In the genomic region with DNA sequence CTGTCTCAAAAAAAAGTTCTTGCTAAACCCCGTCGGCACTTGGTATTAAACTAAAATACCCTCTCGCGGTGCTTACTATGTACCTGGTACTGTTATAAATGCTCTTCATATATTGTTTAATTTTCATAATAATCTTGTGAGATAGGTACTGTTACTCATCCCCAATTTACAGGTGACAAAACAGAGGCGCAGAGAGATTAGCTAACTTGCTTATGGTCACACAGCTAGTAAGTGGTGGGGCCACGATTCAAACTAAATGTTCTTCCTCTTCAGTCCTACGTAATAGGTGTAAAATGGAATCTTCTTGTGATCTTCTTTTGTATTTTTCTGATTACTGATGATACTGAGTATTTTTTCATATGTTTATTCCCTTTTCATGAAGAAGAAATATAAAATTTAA, we compare ENCODE assay signal across 1 cellular context.
TF ChIP-seq lines count a peak whose summit lies in the region.

No MANE protein-coding gene starts in this region.

TF ChIP-seq in GM12878, 131 proteins besides CTCF, POLR2A, EP300 and RAD21 (continued from another document):
- TF ChIP-seq, protein P1, sequence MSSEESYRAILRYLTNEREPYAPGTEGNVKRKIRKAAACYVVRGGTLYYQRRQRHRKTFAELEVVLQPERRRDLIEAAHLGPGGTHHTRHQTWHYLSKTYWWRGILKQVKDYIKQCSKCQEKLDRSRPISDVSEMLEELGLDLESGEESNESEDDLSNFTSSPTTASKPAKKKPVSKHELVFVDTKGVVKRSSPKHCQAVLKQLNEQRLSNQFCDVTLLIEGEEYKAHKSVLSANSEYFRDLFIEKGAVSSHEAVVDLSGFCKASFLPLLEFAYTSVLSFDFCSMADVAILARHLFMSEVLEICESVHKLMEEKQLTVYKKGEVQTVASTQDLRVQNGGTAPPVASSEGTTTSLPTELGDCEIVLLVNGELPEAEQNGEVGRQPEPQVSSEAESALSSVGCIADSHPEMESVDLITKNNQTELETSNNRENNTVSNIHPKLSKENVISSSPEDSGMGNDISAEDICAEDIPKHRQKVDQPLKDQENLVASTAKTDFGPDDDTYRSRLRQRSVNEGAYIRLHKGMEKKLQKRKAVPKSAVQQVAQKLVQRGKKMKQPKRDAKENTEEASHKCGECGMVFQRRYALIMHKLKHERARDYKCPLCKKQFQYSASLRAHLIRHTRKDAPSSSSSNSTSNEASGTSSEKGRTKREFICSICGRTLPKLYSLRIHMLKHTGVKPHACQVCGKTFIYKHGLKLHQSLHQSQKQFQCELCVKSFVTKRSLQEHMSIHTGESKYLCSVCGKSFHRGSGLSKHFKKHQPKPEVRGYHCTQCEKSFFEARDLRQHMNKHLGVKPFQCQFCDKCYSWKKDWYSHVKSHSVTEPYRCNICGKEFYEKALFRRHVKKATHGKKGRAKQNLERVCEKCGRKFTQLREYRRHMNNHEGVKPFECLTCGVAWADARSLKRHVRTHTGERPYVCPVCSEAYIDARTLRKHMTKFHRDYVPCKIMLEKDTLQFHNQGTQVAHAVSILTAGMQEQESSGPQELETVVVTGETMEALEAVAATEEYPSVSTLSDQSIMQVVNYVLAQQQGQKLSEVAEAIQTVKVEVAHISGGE (CRISPR knock-in tag; IDR thresholded peaks at IDR 0.05), result no peak
- TF ChIP-seq TCF7 (IDR thresholded peaks at IDR 0.05; ENCODE audit: borderline replicate concordance), result no peak
- TF ChIP-seq SPI1 (IDR thresholded peaks at IDR 0.05; ENCODE audit: borderline replicate concordance, insufficient read depth, low read depth, low read length), result no peak
- TF ChIP-seq NR2C2 (IDR thresholded peaks at IDR 0.05; ENCODE audit: borderline replicate concordance, control insufficient read depth, insufficient read length, low read depth), result no peak
- no peak for TF ChIP-seq LARP7 (IDR thresholded peaks at IDR 0.05)
- TF ChIP-seq MXI1 (IDR thresholded peaks at IDR 0.05; ENCODE audit: low read depth, low read length), result no peak
- TF ChIP-seq BCL11A (IDR thresholded peaks at IDR 0.05; ENCODE audit: low read depth, low read length), result no peak
- no peak for TF ChIP-seq FOS (IDR thresholded peaks at IDR 0.05; ENCODE audit: borderline replicate concordance, extremely low read depth, insufficient read length)
- no peak for TF ChIP-seq NFIC (IDR thresholded peaks at IDR 0.05; ENCODE audit: low read depth, low read length)
- TF ChIP-seq, protein P2, sequence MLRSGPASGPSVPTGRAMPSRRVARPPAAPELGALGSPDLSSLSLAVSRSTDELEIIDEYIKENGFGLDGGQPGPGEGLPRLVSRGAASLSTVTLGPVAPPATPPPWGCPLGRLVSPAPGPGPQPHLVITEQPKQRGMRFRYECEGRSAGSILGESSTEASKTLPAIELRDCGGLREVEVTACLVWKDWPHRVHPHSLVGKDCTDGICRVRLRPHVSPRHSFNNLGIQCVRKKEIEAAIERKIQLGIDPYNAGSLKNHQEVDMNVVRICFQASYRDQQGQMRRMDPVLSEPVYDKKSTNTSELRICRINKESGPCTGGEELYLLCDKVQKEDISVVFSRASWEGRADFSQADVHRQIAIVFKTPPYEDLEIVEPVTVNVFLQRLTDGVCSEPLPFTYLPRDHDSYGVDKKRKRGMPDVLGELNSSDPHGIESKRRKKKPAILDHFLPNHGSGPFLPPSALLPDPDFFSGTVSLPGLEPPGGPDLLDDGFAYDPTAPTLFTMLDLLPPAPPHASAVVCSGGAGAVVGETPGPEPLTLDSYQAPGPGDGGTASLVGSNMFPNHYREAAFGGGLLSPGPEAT (IDR thresholded peaks at IDR 0.05; ENCODE audit: low read depth), result no peak
- TF ChIP-seq, protein P3, sequence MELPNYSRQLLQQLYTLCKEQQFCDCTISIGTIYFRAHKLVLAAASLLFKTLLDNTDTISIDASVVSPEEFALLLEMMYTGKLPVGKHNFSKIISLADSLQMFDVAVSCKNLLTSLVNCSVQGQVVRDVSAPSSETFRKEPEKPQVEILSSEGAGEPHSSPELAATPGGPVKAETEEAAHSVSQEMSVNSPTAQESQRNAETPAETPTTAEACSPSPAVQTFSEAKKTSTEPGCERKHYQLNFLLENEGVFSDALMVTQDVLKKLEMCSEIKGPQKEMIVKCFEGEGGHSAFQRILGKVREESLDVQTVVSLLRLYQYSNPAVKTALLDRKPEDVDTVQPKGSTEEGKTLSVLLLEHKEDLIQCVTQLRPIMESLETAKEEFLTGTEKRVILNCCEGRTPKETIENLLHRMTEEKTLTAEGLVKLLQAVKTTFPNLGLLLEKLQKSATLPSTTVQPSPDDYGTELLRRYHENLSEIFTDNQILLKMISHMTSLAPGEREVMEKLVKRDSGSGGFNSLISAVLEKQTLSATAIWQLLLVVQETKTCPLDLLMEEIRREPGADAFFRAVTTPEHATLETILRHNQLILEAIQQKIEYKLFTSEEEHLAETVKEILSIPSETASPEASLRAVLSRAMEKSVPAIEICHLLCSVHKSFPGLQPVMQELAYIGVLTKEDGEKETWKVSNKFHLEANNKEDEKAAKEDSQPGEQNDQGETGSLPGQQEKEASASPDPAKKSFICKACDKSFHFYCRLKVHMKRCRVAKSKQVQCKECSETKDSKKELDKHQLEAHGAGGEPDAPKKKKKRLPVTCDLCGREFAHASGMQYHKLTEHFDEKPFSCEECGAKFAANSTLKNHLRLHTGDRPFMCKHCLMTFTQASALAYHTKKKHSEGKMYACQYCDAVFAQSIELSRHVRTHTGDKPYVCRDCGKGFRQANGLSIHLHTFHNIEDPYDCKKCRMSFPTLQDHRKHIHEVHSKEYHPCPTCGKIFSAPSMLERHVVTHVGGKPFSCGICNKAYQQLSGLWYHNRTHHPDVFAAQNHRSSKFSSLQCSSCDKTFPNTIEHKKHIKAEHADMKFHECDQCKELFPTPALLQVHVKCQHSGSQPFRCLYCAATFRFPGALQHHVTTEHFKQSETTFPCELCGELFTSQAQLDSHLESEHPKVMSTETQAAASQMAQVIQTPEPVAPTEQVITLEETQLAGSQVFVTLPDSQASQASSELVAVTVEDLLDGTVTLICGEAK (IDR thresholded peaks at IDR 0.05; ENCODE audit: borderline replicate concordance), result no peak
